ENCODE assay signal across 29 cellular contexts in genomic region chr7:567305-567883, GRCh38.
"Had no signal": no experiment of that assay in that cellular context is flagged by ENCODE, and none has a peak within 500 bp of the region (broad histone marks: within the 10 kb centered on the region; RNA-seq: fewer than 3 reads in every experiment).

No MANE protein-coding gene starts in this region.

- H3K4me1 ChIP-seq: adrenal gland had no signal

- H3K4me3 ChIP-seq: adrenal gland, body of pancreas had no signal

- H3K4me3 Mint-ChIP-seq: activated CD4-positive, alpha-beta memory T cell treated with anti-CD3 and anti-CD28 coated beads for 36 hours; activated CD4-positive, alpha-beta T cell treated with anti-CD3 and anti-CD28 coated beads for 36 hours; activated CD4-positive, alpha-beta T cell treated with anti-CD3 and anti-CD28 coated beads, Interleukin-2, amount 10 ng/mL, durations not matched to agents 24 days and 14 days; activated CD8-positive, alpha-beta memory T cell treated with anti-CD3 and anti-CD28 coated beads, Interleukin-2, amount 10 ng/mL, durations not matched to agents 7 days and 5 days; activated CD8-positive, alpha-beta T cell treated with anti-CD3 and anti-CD28 coated beads, Interleukin-2, amount 10 ng/mL, durations not matched to agents 7 days and 5 days; activated naive CD4-positive, alpha-beta T cell treated with anti-CD3 and anti-CD28 coated beads for 36 hours; activated naive CD4-positive, alpha-beta T cell treated with anti-CD3 and anti-CD28 coated beads, Interleukin-2, amount 50 U/mL, for 24 hours; activated naive CD8-positive, alpha-beta T cell treated with anti-CD3 and anti-CD28 coated beads for 36 hours; activated naive CD8-positive, alpha-beta T cell treated with anti-CD3 and anti-CD28 coated beads, Interleukin-2, amount 50 U/mL, for 24 hours; activated T-helper 1 cell treated with anti-CD3 and anti-CD28 coated beads, Interleukin-12 subunit alpha, Interleukin-12 subunit beta, Interleukin-2, Interleukin-4 antibody, amounts not matched to agents 30 ng/mL and 10 ng/mL and 1 ng/mL, durations not matched to agents 14 hours and 24 hours and 36 hours; endodermal cell had no signal

- H3K36me3 ChIP-seq: adrenal gland had no signal

- FAIRE-seq: colon, frontal cortex had no signal

- H3K9me3 Mint-ChIP-seq: activated CD4-positive, alpha-beta memory T cell treated with anti-CD3 and anti-CD28 coated beads for 36 hours; activated CD4-positive, alpha-beta T cell treated with anti-CD3 and anti-CD28 coated beads, Interleukin-2, amount 10 ng/mL, durations not matched to agents 24 days and 14 days; activated naive CD4-positive, alpha-beta T cell treated with anti-CD3 and anti-CD28 coated beads for 36 hours; activated naive CD4-positive, alpha-beta T cell treated with anti-CD3 and anti-CD28 coated beads, Interleukin-2, amount 50 U/mL, for 24 hours; activated naive CD8-positive, alpha-beta T cell treated with anti-CD3 and anti-CD28 coated beads for 36 hours; activated naive CD8-positive, alpha-beta T cell treated with anti-CD3 and anti-CD28 coated beads, Interleukin-2, amount 50 U/mL, for 24 hours; activated T-helper 1 cell treated with anti-CD3 and anti-CD28 coated beads, Interleukin-12 subunit alpha, Interleukin-12 subunit beta, Interleukin-2, Interleukin-4 antibody, amounts not matched to agents 30 ng/mL and 10 ng/mL and 1 ng/mL, durations not matched to agents 14 hours and 24 hours and 36 hours; activated T-helper 2 cell treated with anti-CD3 and anti-CD28 coated beads, Interferon-gamma antibody, Interleukin-2, Interleukin-4, amounts not matched to agents 10 μg/mL and 5 μg/mL and 100 μg/mL, durations not matched to agents 14 hours and 24 hours and 36 hours; endodermal cell had no signal

- H3K4me1 Mint-ChIP-seq: activated CD4-positive, alpha-beta T cell treated with anti-CD3 and anti-CD28 coated beads for 36 hours; activated CD4-positive, alpha-beta T cell treated with anti-CD3 and anti-CD28 coated beads, Interleukin-2, amount 10 ng/mL, durations not matched to agents 24 days and 14 days; activated CD8-positive, alpha-beta memory T cell treated with anti-CD3 and anti-CD28 coated beads, Interleukin-2, amount 10 ng/mL, durations not matched to agents 7 days and 5 days; endodermal cell had no signal

- H3K27ac ChIP-seq: adrenal gland, body of pancreas had no signal

- H3K27ac Mint-ChIP-seq: activated CD4-positive, alpha-beta memory T cell treated with anti-CD3 and anti-CD28 coated beads for 36 hours; activated CD4-positive, alpha-beta T cell treated with anti-CD3 and anti-CD28 coated beads for 36 hours; activated CD4-positive, alpha-beta T cell treated with anti-CD3 and anti-CD28 coated beads, Interleukin-2, amount 10 ng/mL, durations not matched to agents 24 days and 14 days; activated CD8-positive, alpha-beta memory T cell treated with anti-CD3 and anti-CD28 coated beads, Interleukin-2, amount 10 ng/mL, durations not matched to agents 7 days and 5 days; activated CD8-positive, alpha-beta T cell treated with anti-CD3 and anti-CD28 coated beads, Interleukin-2, amount 10 ng/mL, durations not matched to agents 7 days and 5 days; activated naive CD4-positive, alpha-beta T cell treated with anti-CD3 and anti-CD28 coated beads for 36 hours; activated naive CD4-positive, alpha-beta T cell treated with anti-CD3 and anti-CD28 coated beads, Interleukin-2, amount 50 U/mL, for 24 hours; activated naive CD8-positive, alpha-beta T cell treated with anti-CD3 and anti-CD28 coated beads for 36 hours; activated naive CD8-positive, alpha-beta T cell treated with anti-CD3 and anti-CD28 coated beads, Interleukin-2, amount 50 U/mL, for 24 hours; activated T-helper 1 cell treated with anti-CD3 and anti-CD28 coated beads, Interleukin-12 subunit alpha, Interleukin-12 subunit beta, Interleukin-2, Interleukin-4 antibody, amounts not matched to agents 30 ng/mL and 10 ng/mL and 1 ng/mL, durations not matched to agents 14 hours and 24 hours and 36 hours; activated T-helper 2 cell treated with anti-CD3 and anti-CD28 coated beads, Interferon-gamma antibody, Interleukin-2, Interleukin-4, amounts not matched to agents 10 μg/mL and 5 μg/mL and 100 μg/mL, durations not matched to agents 14 hours and 24 hours and 36 hours had no signal

- H3K27me3 Mint-ChIP-seq: activated CD4-positive, alpha-beta memory T cell treated with anti-CD3 and anti-CD28 coated beads for 36 hours; activated CD4-positive, alpha-beta T cell treated with anti-CD3 and anti-CD28 coated beads for 36 hours; activated CD4-positive, alpha-beta T cell treated with anti-CD3 and anti-CD28 coated beads, Interleukin-2, amount 10 ng/mL, durations not matched to agents 24 days and 14 days; activated CD8-positive, alpha-beta memory T cell treated with anti-CD3 and anti-CD28 coated beads, Interleukin-2, amount 10 ng/mL, durations not matched to agents 7 days and 5 days; activated naive CD4-positive, alpha-beta T cell treated with anti-CD3 and anti-CD28 coated beads, Interleukin-2, amount 50 U/mL, for 24 hours; activated naive CD8-positive, alpha-beta T cell treated with anti-CD3 and anti-CD28 coated beads for 36 hours; activated naive CD8-positive, alpha-beta T cell treated with anti-CD3 and anti-CD28 coated beads, Interleukin-2, amount 50 U/mL, for 24 hours had no signal

- DNase-seq: activated CD4-positive, alpha-beta memory T cell treated with anti-CD3 and anti-CD28 coated beads for 36 hours; activated CD4-positive, alpha-beta T cell treated with anti-CD3 and anti-CD28 coated beads for 36 hours; activated CD4-positive, alpha-beta T cell treated with anti-CD3 and anti-CD28 coated beads, Interleukin-2, amount 10 ng/mL, durations not matched to agents 24 days and 14 days; activated CD4-positive, CD25-positive, alpha-beta regulatory T cell; activated CD4-positive, CD25-positive, alpha-beta regulatory T cell treated with anti-CD3 and anti-CD28 coated beads, Interleukin-2, amount 50 U/mL, for 72 hours; activated CD8-positive, alpha-beta memory T cell treated with anti-CD3 and anti-CD28 coated beads, Interleukin-2, amount 10 ng/mL, durations not matched to agents 7 days and 5 days; activated CD8-positive, alpha-beta memory T cell treated with anti-CD3 and anti-CD28 coated beads, Interleukin-2, amount 50 U/mL, for 4 hours; activated CD8-positive, alpha-beta T cell treated with anti-CD3 and anti-CD28 coated beads, Interleukin-2, amount 10 ng/mL, durations not matched to agents 7 days and 5 days; activated effector memory CD4-positive, alpha-beta T cell treated with anti-CD3 and anti-CD28 coated beads, Interleukin-2, amount 50 U/mL, for 16 hours; activated naive CD4-positive, alpha-beta T cell treated with anti-CD3 and anti-CD28 coated beads for 36 hours; activated naive CD8-positive, alpha-beta T cell treated with anti-CD3 and anti-CD28 coated beads for 36 hours; activated naive CD8-positive, alpha-beta T cell treated with anti-CD3 and anti-CD28 coated beads, Interleukin-2, amount 50 U/mL, for 24 hours; activated T-cell treated with anti-CD3 and anti-CD28 coated beads, Interleukin-2, amount 50 U/mL, for 1 hour; activated T-cell treated with anti-CD3 and anti-CD28 coated beads, Interleukin-2, amount 50 U/mL, for 48 hours; adrenal gland; amygdala; aorta; body of pancreas; effector memory CD4-positive, alpha-beta T cell; endodermal cell; foreskin fibroblast; head of caudate nucleus; T-helper 2 cell had no signal

- H3K27me3 ChIP-seq: body of pancreas had no signal

- ATAC-seq: activated CD4-positive, alpha-beta T cell treated with anti-CD3 and anti-CD28 coated beads for 36 hours; activated CD8-positive, alpha-beta memory T cell treated with anti-CD3 and anti-CD28 coated beads, Interleukin-2, amount 10 ng/mL, durations not matched to agents 7 days and 5 days; activated CD8-positive, alpha-beta T cell treated with anti-CD3 and anti-CD28 coated beads, Interleukin-2, amount 10 ng/mL, durations not matched to agents 7 days and 5 days; activated naive CD8-positive, alpha-beta T cell treated with anti-CD3 and anti-CD28 coated beads, Interleukin-2, amount 50 U/mL, for 24 hours; body of pancreas; esophagus mucosa had no signal

- H3K36me3 Mint-ChIP-seq: activated CD4-positive, alpha-beta memory T cell treated with anti-CD3 and anti-CD28 coated beads for 36 hours had no signal

- H3K9me3 ChIP-seq: adrenal gland, body of pancreas had no signal
